19 cellular contexts compared by ENCODE assay signal in genomic region chr13:20550799-20551198, GRCh38. TPM values are rescaled to one million over a fixed set of nuclear protein-coding genes. Genes with fewer than 3 reads are reported as not detected.
A peak's percentile ranks its signal among the peaks of the same experiment; 100 is the strongest.
DNase-seq lines count a peak whose midpoint lies in the region; ATAC-seq, FAIRE-seq and TF ChIP-seq lines count a peak whose summit lies in the region.
"Had no signal": no experiment of that assay in that cellular context is flagged by ENCODE, and none has a peak within 500 bp of the region (broad histone marks: within the 10 kb centered on the region; RNA-seq: fewer than 3 reads in every experiment).

No MANE protein-coding gene starts in this region.

- ATAC-seq in GM21619 (IDR thresholded peaks at IDR 0.05; ENCODE audit: unreplicated experiment) = no peak
- ATAC-seq in HG03280 (IDR thresholded peaks at IDR 0.05; ENCODE audit: unreplicated experiment) = no peak
- ATAC-seq in esophagus mucosa = no peak
- ATAC-seq: psoas muscle had no signal

- peak; percentile 41 for FAIRE-seq in GM12891 (lab: Jason Lieb, UNC)
- FAIRE-seq: GM12892 had no signal

- no peak for DNase-seq in GM12891 (ENCODE audit: insufficient read length, low spot score)
- DNase-seq in NB4 (ENCODE audit: low read depth) = peak; percentile 60
- DNase-seq in choroid plexus epithelial cell (ENCODE audit: low read depth) = peak; percentile 20
- peak; percentile 31 for DNase-seq in medulla oblongata (ENCODE audit: extremely low spot score)
- no peak for DNase-seq in SIG-M5 treated with dmso at 0.1 percent for 504 hours (lab: John Stamatoyannopoulos, UW; ENCODE audit: unreplicated experiment)
- DNase-seq: effector CD4-positive, alpha-beta T cell; GF-D8; NCI-H2081; NCI-H510A treated with DMSO at 0.1 percent for 48 hours; psoas muscle; SJCRH30; spleen; testis had no signal

- TF ChIP-seq POLR2A in GM12891 (IDR thresholded peaks at IDR 0.05; ENCODE audit: low read depth, low read length) (no peak), NB4 (IDR thresholded peaks at IDR 0.05; ENCODE audit: extremely low read depth, insufficient read length) (no peak)

- TF ChIP-seq CTCF in NB4 (IDR thresholded peaks at IDR 0.05; ENCODE audit: low read depth, low read length) (no peak), choroid plexus epithelial cell (conservative IDR thresholded peaks at IDR 0.05; ENCODE audit: low read depth, low read length) (no peak)

- H3K4me3 ChIP-seq in NB4 (ENCODE audit: low read depth, low read length) (no peak overlapping the region), choroid plexus epithelial cell (ENCODE audit: low read depth, low read length) (no peak overlapping the region)
- H3K4me3 ChIP-seq: hepatocyte, psoas muscle, SJCRH30, spleen, testis had no signal

TF ChIP-seq in GM12891, 5 proteins besides CTCF, POLR2A, EP300 and RAD21:
- TF ChIP-seq POLR2AphosphoS5 (IDR thresholded peaks at IDR 0.05; ENCODE audit: low read depth, low read length) (no peak), TAF1 (IDR thresholded peaks at IDR 0.05; ENCODE audit: low read depth, low read length) (no peak), SPI1 (IDR thresholded peaks at IDR 0.05; ENCODE audit: low read depth, low read length) (no peak), PAX5 (IDR thresholded peaks at IDR 0.05; ENCODE audit: insufficient read depth, low read length, severe bottlenecking) (no peak), POU2F2 (IDR thresholded peaks at IDR 0.05; ENCODE audit: low read depth, low read length) (no peak)

RNA-seq across cellular contexts. Expression of gene IFT88, which starts 16.2 kb away (rescaled TPM):
- polyA plus RNA-seq in GM12891 (2012; ENCODE audit: low read depth, missing spikeins) = 4.4 TPM
- total RNA-seq in esophagus mucosa = 4.4 TPM

RNA-seq across cellular contexts. Expression of gene CRYL1, which starts 25.1 kb away (rescaled TPM):
- polyA plus RNA-seq in GM12891 (2012; ENCODE audit: low read depth, missing spikeins) = 29.6 TPM
- 30.1 TPM for total RNA-seq in esophagus mucosa
- total RNA-seq: OCI-LY7 had no signal

Comparison
In these comparisons a context has a peak if more than half of its experiments do, and no peak if none do; other contexts are left out.
1. DNase-seq: peak in NB4 (single experiment), choroid plexus epithelial cell (single experiment) and medulla oblongata (single experiment); none in GM12891 (single experiment) and SIG-M5 treated with dmso at 0.1 percent for 504 hours (single experiment).